ENCODE assay signal across 24 cellular contexts in genomic region chr3:183808355-183808754, GRCh38. TPM values are rescaled to one million over a fixed set of nuclear protein-coding genes. Genes with fewer than 3 reads are reported as not detected.
DNase-seq lines count a peak whose midpoint lies in the region; ATAC-seq and TF ChIP-seq lines count a peak whose summit lies in the region.
"Had no signal": no experiment of that assay in that cellular context is flagged by ENCODE, and none has a peak within 500 bp of the region (broad histone marks: within the 10 kb centered on the region; RNA-seq: fewer than 3 reads in every experiment).

No MANE protein-coding gene starts in this region.

- H3K4me1 Mint-ChIP-seq in osteocyte (ENCODE audit: unreplicated experiment): no peaks in the 10 kb centered on the region
- H3K4me1 Mint-ChIP-seq: B cell, IgD-negative memory B cell had no signal

- peak overlapping the region; percentile 24 for H3K27ac ChIP-seq in angular gyrus (ENCODE audit: low read depth, low read length)
- peak overlapping the region; percentile 60 for H3K27ac ChIP-seq in layer of hippocampus (ENCODE audit: low read depth, low read length)
- H3K27ac ChIP-seq: C4-2B, HL-60, KMS-11, RWPE1 had no signal

- H3K27ac Mint-ChIP-seq in osteocyte (ENCODE audit: unreplicated experiment): no peak overlapping the region
- H3K27ac Mint-ChIP-seq: B cell; CD8-positive, alpha-beta T cell; IgD-negative memory B cell had no signal

- H3K27me3 Mint-ChIP-seq in osteocyte (ENCODE audit: unreplicated experiment): no peaks in the 10 kb centered on the region
- H3K27me3 Mint-ChIP-seq: B cell, IgD-negative memory B cell had no signal

- intact Hi-C loops in posterior vena cava (cut with DNase I): no loop called here

- DNase-seq in posterior vena cava (ENCODE audit: low spot score) (peak; percentile 11), NCI-H82 (lab: John Stamatoyannopoulos, UW) (no peak), osteocyte (ENCODE audit: extremely low spot score, unreplicated experiment) (no peak), germinal center (ENCODE audit: low spot score) (no peak)
- DNase-seq: Caco-2; CD8-positive, alpha-beta T cell; DMS 273 treated with DMSO at 0.1 percent for 48 hours; DMS79; GF-D8; MM.1S; NCI-H2227 treated with DMSO at 0.1 percent for 48 hours; NCI-H526 treated with DMSO at 0.1 percent for 48 hours; SHP77 treated with DMSO at 0.1 percent for 48 hours had no signal

- no peak overlapping the region for H3K4me3 Mint-ChIP-seq in osteocyte (ENCODE audit: unreplicated experiment)
- H3K4me3 Mint-ChIP-seq: B cell; CD8-positive, alpha-beta T cell had no signal

- no peak for ATAC-seq in HG03565 (IDR thresholded peaks at IDR 0.05; ENCODE audit: unreplicated experiment)
- ATAC-seq: CD8-positive, alpha-beta T cell; HCT116; Panc1 had no signal

- H3K27me3 ChIP-seq in layer of hippocampus (ENCODE audit: control insufficient read depth, insufficient read depth, low read length): no peaks in the 10 kb centered on the region

- H3K9me3 Mint-ChIP-seq in osteocyte (ENCODE audit: unreplicated experiment): no peaks in the 10 kb centered on the region
- H3K9me3 Mint-ChIP-seq: CD8-positive, alpha-beta T cell; IgD-negative memory B cell had no signal

- H3K36me3 Mint-ChIP-seq in osteocyte (ENCODE audit: unreplicated experiment): peaks cover 62% of the 10 kb centered on the region

- TF ChIP-seq CTCF in osteocyte (IDR thresholded peaks at IDR 0.05): no peak

RNA-seq across cellular contexts. Expression of gene MAP6D1, which starts 17.0 kb away (rescaled TPM):
- 1 to 10 TPM in 1 of 2 donors, not detected in 1; 1.4 TPM for total RNA-seq in posterior vena cava
- 4.2 and 4.6 TPM in 2 replicates for total RNA-seq in osteocyte
